Comparison of ENCODE assay signal across 8 cellular contexts in the genomic region with DNA sequence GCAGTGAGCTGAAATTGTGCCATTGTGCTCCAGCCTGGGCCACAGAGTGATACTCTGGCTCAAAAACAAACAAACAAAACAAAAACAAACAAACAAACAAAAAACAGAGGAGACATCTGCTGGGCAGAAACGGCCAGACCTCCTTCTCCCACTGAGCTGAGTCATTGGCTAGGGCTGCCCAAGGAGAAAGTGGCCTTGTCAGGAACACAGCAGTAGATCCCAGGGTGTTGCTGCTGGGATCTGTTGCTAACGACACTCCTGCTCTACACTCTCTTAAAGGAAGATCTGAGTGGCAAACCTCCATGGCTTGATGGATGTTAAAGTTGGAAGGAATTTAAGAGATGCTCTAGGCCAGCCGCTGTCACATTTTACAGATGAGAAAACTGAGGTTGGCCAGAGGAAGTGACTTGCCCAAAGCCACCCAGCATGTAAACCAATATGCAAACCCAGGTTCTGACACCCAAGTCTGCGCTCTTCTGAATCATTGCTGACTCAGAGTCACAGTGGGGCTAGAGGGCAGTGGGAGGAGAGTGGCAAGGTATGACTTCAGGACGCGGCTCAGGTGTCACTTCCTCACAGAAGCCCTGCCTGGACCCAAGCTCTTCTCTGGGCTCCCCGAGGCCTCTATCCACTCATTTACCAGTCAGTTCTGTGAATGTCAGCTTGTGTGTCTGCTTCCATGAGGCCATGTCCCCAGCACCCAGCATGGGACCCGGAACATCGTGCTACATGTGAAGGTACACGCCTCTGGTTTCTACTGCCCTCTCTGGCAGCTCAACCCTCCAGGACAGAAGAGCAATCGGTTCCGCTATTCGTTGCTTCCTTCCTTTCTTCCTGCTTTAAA. TPM values are rescaled to one million over a fixed set of nuclear protein-coding genes. Genes with fewer than 3 reads are reported as not detected.
DNase-seq lines count a peak whose midpoint lies in the region; ATAC-seq and TF ChIP-seq lines count a peak whose summit lies in the region.

No MANE protein-coding gene starts in this region.

- CTCF ChIA-PET in activated CD4-positive, alpha-beta T cell treated with anti-CD3 and anti-CD28 coated beads, Interleukin-2, amount 10 ng/mL, durations not matched to agents 7 days and 5 days (lab: Charles Lee): interaction anchor here (1.0 to 2.8 kb wide), 8 partner anchors 11 to 107 kb away, joined by 3 to 7 read pairs (median 4); partner anchors contain the start of gene GDPD5

- intact Hi-C loops in spleen (cut with DNase I; ENCODE audit: low total_unique reads): no loop called here

- no peaks in the 10 kb centered on the region for H3K9me3 Mint-ChIP-seq in activated CD4-positive, alpha-beta T cell treated with anti-CD3 and anti-CD28 coated beads, Interleukin-2, amount 10 ng/mL, durations not matched to agents 7 days and 5 days

- peak; percentile 86 for ATAC-seq in GM19395 (IDR thresholded peaks at IDR 0.05; ENCODE audit: unreplicated experiment)
- peak; percentile 81 for ATAC-seq in HG03460 (IDR thresholded peaks at IDR 0.05; ENCODE audit: unreplicated experiment)

- no peak for TF ChIP-seq CTCF in spleen (IDR thresholded peaks at IDR 0.05 in 8 of 11, conservative IDR thresholded peaks at IDR 0.05 in 3 of 11)

- H3K27ac ChIP-seq in spleen: peak overlapping the region in 5 of 8 donors; percentile 8 to 71 (median 68)

- POLR2A ChIA-PET in activated CD4-positive, alpha-beta T cell treated with anti-CD3 and anti-CD28 coated beads, Interleukin-2, amount 10 ng/mL, durations not matched to agents 7 days and 5 days (lab: Charles Lee): no interaction called here

- no peaks in the 10 kb centered on the region for H3K36me3 Mint-ChIP-seq in activated CD4-positive, alpha-beta T cell treated with anti-CD3 and anti-CD28 coated beads, Interleukin-2, amount 10 ng/mL, durations not matched to agents 7 days and 5 days (ENCODE audit: low read depth)

- no peaks in the 10 kb centered on the region for H3K27me3 Mint-ChIP-seq in activated CD4-positive, alpha-beta T cell treated with anti-CD3 and anti-CD28 coated beads, Interleukin-2, amount 10 ng/mL, durations not matched to agents 7 days and 5 days

- in situ Hi-C loops in Caki2 (cut with HindIII; ENCODE audit: low pct_unique_long_range_greater_than_20kb, low sequenced_read_pairs): no loop called here

- peaks cover 23 to 66% (median 50%) of the 10 kb centered on the region in 6 donors for H3K4me1 ChIP-seq in spleen

- no peaks in the 10 kb centered on the region for H3K9me3 ChIP-seq in spleen

- H3K27ac Mint-ChIP-seq in activated CD4-positive, alpha-beta T cell treated with anti-CD3 and anti-CD28 coated beads, Interleukin-2, amount 10 ng/mL, durations not matched to agents 7 days and 5 days: peak overlapping the region; percentile 79

- no peak for TF ChIP-seq POLR2A in spleen (IDR thresholded peaks at IDR 0.05)

- no peaks in the 10 kb centered on the region for H3K36me3 ChIP-seq in spleen

- no peaks in the 10 kb centered on the region for H3K27me3 ChIP-seq in spleen (replicated peaks in 1 of 7)

- H3K4me3 Mint-ChIP-seq in activated CD4-positive, alpha-beta T cell treated with anti-CD3 and anti-CD28 coated beads, Interleukin-2, amount 10 ng/mL, durations not matched to agents 7 days and 5 days: no peak overlapping the region

- WGBS in spleen, 5 donors: 34 to 50% (median 43%) methylated on average over 12 to 13 of the region's 13 CpGs

- H3K4me3 ChIP-seq in spleen: peak overlapping the region in 1 of 8 donors; percentile 32

- peaks cover 50% of the 10 kb centered on the region for H3K4me1 Mint-ChIP-seq in activated CD4-positive, alpha-beta T cell treated with anti-CD3 and anti-CD28 coated beads, Interleukin-2, amount 10 ng/mL, durations not matched to agents 7 days and 5 days

- DNase-seq in Caki2 (ENCODE audit: low read depth) (peak; percentile 18), spleen (no peak), pons (ENCODE audit: low spot score) (no peak), H4 (ENCODE audit: low spot score) (no peak), OCI-M1 (lab: John Stamatoyannopoulos, UW) (no peak)
- DNase-seq in activated CD4-positive, alpha-beta T cell treated with anti-CD3 and anti-CD28 coated beads, Interleukin-2, amount 10 ng/mL, durations not matched to agents 7 days and 5 days: peak; percentile 51

RNA-seq across cellular contexts. Expression of gene GDPD5, which starts 11.3 kb away (rescaled TPM):
- 1.6 and 2.8 TPM in 2 replicates for total RNA-seq in Caki2 (2014; rRNA removed; shearing (Covaris generic); ENCODE audit: low replicate concordance)
- 10 to 100 TPM; 55.8 to 62.3 TPM for total RNA-seq in activated CD4-positive, alpha-beta T cell treated with anti-CD3 and anti-CD28 coated beads, Interleukin-2, amount 10 ng/mL, durations not matched to agents 7 days and 5 days
- 100 to 1,000 TPM in 6 of 7 donors, 10 to 100 TPM in 1; 97.0 to 273 (median 144) TPM for total RNA-seq in spleen
- polyA plus RNA-seq in spleen: 100 to 1,000 TPM in 2 of 3 donors, 10 to 100 TPM in 1; 44.6 to 248 (median 147) TPM
- 6.8 and 8.0 TPM in 2 replicates for total RNA-seq in H4 (2014; rRNA removed; shearing (Covaris generic))

RNA-seq across cellular contexts. Expression of gene SERPINH1, which starts 25.0 kb away (rescaled TPM):
- total RNA-seq in Caki2 (2014; rRNA removed; shearing (Covaris generic); ENCODE audit: low replicate concordance): 51.3 and 72.5 TPM in 2 replicates
- 10 to 100 TPM; 11.3 to 11.9 TPM for total RNA-seq in activated CD4-positive, alpha-beta T cell treated with anti-CD3 and anti-CD28 coated beads, Interleukin-2, amount 10 ng/mL, durations not matched to agents 7 days and 5 days
- 100 to 1,000 TPM in 2 of 7 donors, 10 to 100 TPM in 5; 54.9 to 145 (median 87.5) TPM for total RNA-seq in spleen
- 10 to 100 TPM; 19.0 to 39.1 (median 33.0) TPM for polyA plus RNA-seq in spleen
- 986 and 1,416 TPM in 2 replicates for total RNA-seq in H4 (2014; rRNA removed; shearing (Covaris generic))

Comparison
In these comparisons a context has a peak if more than half of its experiments do, and no peak if none do; other contexts are left out.
1. DNase-seq: peak in Caki2 (single experiment) and activated CD4-positive, alpha-beta T cell treated with anti-CD3 and anti-CD28 coated beads, Interleukin-2, amount 10 ng/mL, durations not matched to agents 7 days and 5 days (single experiment); none in spleen (single experiment), pons (single experiment), H4 (single experiment) and OCI-M1 (single experiment).